Comparison of ENCODE assay signal across 14 cellular contexts in the genomic region with DNA sequence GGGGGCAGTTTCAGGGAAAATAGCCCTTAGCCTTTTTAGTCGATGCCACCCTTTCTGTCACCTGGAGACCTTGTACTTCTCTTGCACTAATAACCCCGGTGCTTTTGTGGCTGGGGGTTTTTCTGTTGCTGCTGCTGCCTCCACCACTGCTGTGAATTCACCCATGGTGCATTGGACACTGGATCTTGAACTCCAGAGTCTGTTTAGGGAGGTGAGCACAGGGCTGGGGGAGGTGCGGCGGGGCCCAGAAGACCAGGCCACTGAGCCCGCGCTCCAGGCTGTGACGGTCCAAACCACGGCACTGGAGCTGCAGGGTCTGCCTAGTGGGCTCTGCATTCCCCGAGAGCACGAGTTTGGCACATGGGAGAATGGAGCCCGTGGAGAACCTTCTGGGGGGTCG.
DNase-seq lines count a peak whose midpoint lies in the region; ATAC-seq, FAIRE-seq and TF ChIP-seq lines count a peak whose summit lies in the region.
"Had no signal": no experiment of that assay in that cellular context is flagged by ENCODE, and none has a peak within 500 bp of the region (broad histone marks: within the 10 kb centered on the region; RNA-seq: fewer than 3 reads in every experiment).

No MANE protein-coding gene starts in this region.

- H3K27me3 ChIP-seq in HepG2 (ENCODE audit: control insufficient read depth in 1 of 2, insufficient read depth in 2 of 2, low read length in 2 of 2) (peaks cover 3 to 6% of the 10 kb centered on the region in 2 experiments; a peak in 2 of 5 replicates), right lobe of liver (no peaks in the 10 kb centered on the region), mucosa of rectum (ENCODE audit: control insufficient read depth in 2 of 2, insufficient read depth in 2 of 2, low read length in 2 of 2) (peaks cover 0 to 4% of the 10 kb centered on the region in 2 donors), upper lobe of left lung (no peaks in the 10 kb centered on the region)
- H3K27me3 ChIP-seq: hepatocyte had no signal

- H3K4me3 Mint-ChIP-seq in activated CD8-positive, alpha-beta T cell treated with anti-CD3 and anti-CD28 coated beads, Interleukin-2, amount 10 ng/mL, durations not matched to agents 7 days and 5 days = peak overlapping the region; percentile 68

- H3K4me1 ChIP-seq in HepG2 (ENCODE audit: insufficient read depth, low read length) (peaks cover 9% of the 10 kb centered on the region), right lobe of liver (peaks cover 0 to 5% (median 0%) of the 10 kb centered on the region in 4 donors), mucosa of rectum (ENCODE audit: control insufficient read depth in 2 of 2, insufficient read depth in 2 of 2, low read length in 2 of 2) (no peaks in the 10 kb centered on the region), upper lobe of left lung (peaks cover 7 to 21% (median 15%) of the 10 kb centered on the region in 4 donors)

- WGBS in HepG2 (ENCODE audit: low lambda C conversion rate) = 36% methylated on average over 7 of the region's 12 CpGs
- 59% methylated on average over 5 of the region's 12 CpGs for WGBS in right lobe of liver (ENCODE audit: insufficient coverage, low coverage, low lambda C conversion rate, missing lambda C conversion rate)
- 83 to 87% methylated on average over 4 to 12 of the region's 12 CpGs for WGBS in upper lobe of left lung, 2 donors

- TF ChIP-seq EP300 in HepG2 (IDR thresholded peaks at IDR 0.05; ENCODE audit: low read depth in 2 of 2, low read length in 2 of 2) (no peak), HepG2 (CRISPR knock-in tag; IDR thresholded peaks at IDR 0.05; ENCODE audit: borderline replicate concordance) (no peak), upper lobe of left lung (IDR thresholded peaks at IDR 0.05) (no peak)

- peaks cover 78% of the 10 kb centered on the region for H3K4me1 Mint-ChIP-seq in activated CD8-positive, alpha-beta T cell treated with anti-CD3 and anti-CD28 coated beads, Interleukin-2, amount 10 ng/mL, durations not matched to agents 7 days and 5 days (ENCODE audit: low read depth)

- CTCF ChIA-PET in HepG2 (lab: Yijun Ruan, JAX; ENCODE audit: low intra/inter-chr PET ratio, low total read pairs) = interaction anchor here (0.7 kb wide), 1 partner anchor 16 kb away, joined by 3 read pairs; no protein-coding TSS in a partner anchor
- CTCF ChIA-PET in activated CD8-positive, alpha-beta T cell treated with anti-CD3 and anti-CD28 coated beads, Interleukin-2, amount 10 ng/mL, durations not matched to agents 7 days and 5 days (lab: Charles Lee) = interaction anchor here (1.0 to 5.3 kb wide), 4 partner anchors 11 to 253 kb away, joined by 3 to 36 read pairs (median 16); no protein-coding TSS in a partner anchor

- no peaks in the 10 kb centered on the region for H4K20me1 ChIP-seq in HepG2 (ENCODE audit: insufficient read depth, low read length)

- in situ Hi-C loops in HepG2 (cut with HindIII; ENCODE audit: extremely low pct_ligation_motif_present, low pct_unique_long_range_greater_than_20kb) = loop anchor here (10.0 to 25.0 kb wide), 3 partner anchors 322 to 1025 kb away; a partner anchor contains a TSS

- peak overlapping the region; percentile 21; the same call in 1 of the 2 replicates for H3K4me2 ChIP-seq in HepG2 (ENCODE audit: low read depth, low read length)
- H3K4me2 ChIP-seq: hepatocyte had no signal

- POLR2A ChIA-PET in HepG2 (lab: Yijun Ruan, JAX) = no interaction called here
- POLR2A ChIA-PET in activated CD8-positive, alpha-beta T cell treated with anti-CD3 and anti-CD28 coated beads, Interleukin-2, amount 10 ng/mL, durations not matched to agents 7 days and 5 days (lab: Charles Lee) = interaction anchor here (0.6 kb wide), 1 partner anchor 355 kb away, joined by 3 read pairs; no protein-coding TSS in a partner anchor

- no peaks in the 10 kb centered on the region for H3K9me3 ChIP-seq in HepG2 (ENCODE audit: low read length)
- no peaks in the 10 kb centered on the region for H3K9me3 ChIP-seq in right lobe of liver
- no peaks in the 10 kb centered on the region for H3K9me3 ChIP-seq in mucosa of rectum (ENCODE audit: control insufficient read depth in 2 of 2, low read length in 2 of 2)
- H3K9me3 ChIP-seq in upper lobe of left lung = no peaks in the 10 kb centered on the region
- H3K9me3 ChIP-seq: mucosa of descending colon had no signal

- no TSS peak for BruUV-seq in HepG2 (replicated peaks; lab: Mats Ljungman, UMichigan)

- no peaks in the 10 kb centered on the region for H3K27me3 Mint-ChIP-seq in activated CD8-positive, alpha-beta T cell treated with anti-CD3 and anti-CD28 coated beads, Interleukin-2, amount 10 ng/mL, durations not matched to agents 7 days and 5 days (ENCODE audit: low read depth)

- H2AFZ ChIP-seq in HepG2 (ENCODE audit: low read length) = no peak overlapping the region
- H2AFZ ChIP-seq: hepatocyte had no signal

- H3K79me2 ChIP-seq in HepG2 (ENCODE audit: insufficient read depth, low read length) = no peaks in the 10 kb centered on the region
- H3K79me2 ChIP-seq: hepatocyte had no signal

- H3K36me3 Mint-ChIP-seq in activated CD8-positive, alpha-beta T cell treated with anti-CD3 and anti-CD28 coated beads, Interleukin-2, amount 10 ng/mL, durations not matched to agents 7 days and 5 days (ENCODE audit: low read depth) = peaks cover 50% of the 10 kb centered on the region

- no peak overlapping the region for H3K4me3 ChIP-seq in HepG2 (replicated peaks in 1 of 3; ENCODE audit: insufficient read depth in 1 of 3, low read depth in 2 of 3, low read length in 3 of 3)
- no peak overlapping the region for H3K4me3 ChIP-seq in right lobe of liver
- H3K4me3 ChIP-seq in mucosa of rectum (ENCODE audit: low read length in 2 of 2) = no peak overlapping the region
- peak overlapping the region in 1 of 4 donors; percentile 33 for H3K4me3 ChIP-seq in upper lobe of left lung
- H3K4me3 ChIP-seq: hepatocyte, mucosa of descending colon had no signal

- H3K27ac Mint-ChIP-seq in activated CD8-positive, alpha-beta T cell treated with anti-CD3 and anti-CD28 coated beads, Interleukin-2, amount 10 ng/mL, durations not matched to agents 7 days and 5 days = peak overlapping the region; percentile 90

- ATAC-seq in HepG2 (peak; percentile 31), right lobe of liver (no peak), upper lobe of left lung (ENCODE audit: low FRiP score in 2 of 2) (no peak), HG02970 (IDR thresholded peaks at IDR 0.05; ENCODE audit: low FRiP score, unreplicated experiment) (no peak)
- no peak for ATAC-seq in activated CD8-positive, alpha-beta T cell treated with anti-CD3 and anti-CD28 coated beads, Interleukin-2, amount 10 ng/mL, durations not matched to agents 7 days and 5 days

- H3K36me3 ChIP-seq in HepG2 (replicated peaks in 1 of 2; ENCODE audit: control insufficient read depth in 1 of 2, insufficient read depth in 2 of 2, low read length in 2 of 2) = no peaks in the 10 kb centered on the region
- H3K36me3 ChIP-seq in right lobe of liver = no peaks in the 10 kb centered on the region
- peaks cover 8 to 28% of the 10 kb centered on the region in 2 donors for H3K36me3 ChIP-seq in mucosa of rectum (ENCODE audit: control insufficient read depth in 2 of 2, insufficient read depth in 2 of 2, low read length in 2 of 2)
- H3K36me3 ChIP-seq in upper lobe of left lung = no peaks in the 10 kb centered on the region

- no peak for FAIRE-seq in HepG2 (lab: Jason Lieb, UNC)

- DNase-seq in HepG2 (ENCODE audit: low spot score) (no peak), right lobe of liver (no peak), upper lobe of left lung (no peak), C1 segment of cervical spinal cord (lab: John Stamatoyannopoulos, UW) (no peak), NCI-H2227 treated with DMSO at 0.1 percent for 48 hours (lab: John Stamatoyannopoulos, UW) (no peak)
- DNase-seq in activated CD8-positive, alpha-beta T cell treated with anti-CD3 and anti-CD28 coated beads, Interleukin-2, amount 10 ng/mL, durations not matched to agents 7 days and 5 days = peak; percentile 43
- DNase-seq: NCI-H1436 treated with DMSO at 0.1 percent for 48 hours; NCI-H345; SHP77 treated with DMSO at 0.1 percent for 48 hours; stimulated activated CD4-positive, alpha-beta T cell treated with anti-CD3 and anti-CD28 coated beads, Interleukin-12 subunit alpha, Interleukin-12 subunit beta, amount 100 ng/mL, for 4 hours had no signal

- TF ChIP-seq CTCF in HepG2 (CRISPR knock-in tag; IDR thresholded peaks at IDR 0.05) = no peak
- TF ChIP-seq CTCF in right lobe of liver (IDR thresholded peaks at IDR 0.05) = no peak
- TF ChIP-seq CTCF in upper lobe of left lung (IDR thresholded peaks at IDR 0.05) = no peak

- intact Hi-C loops in HepG2 (cut with micrococcal nuclease; ENCODE audit: unreplicated experiment) (no loop called here), right lobe of liver (cut with DNase I) (loop anchor here in 1 of 2 donors (10.0 kb wide), 1 partner anchor 252 kb away; no protein-coding TSS in a partner anchor)

- TF ChIP-seq RAD21 in HepG2 (CRISPR knock-in tag; IDR thresholded peaks at IDR 0.05) = no peak

- H3K27ac ChIP-seq in HepG2 (ENCODE audit: extremely low read length, insufficient read depth, low read length) (no peak overlapping the region), right lobe of liver (no peak overlapping the region), mucosa of rectum (ENCODE audit: low read depth in 2 of 2, low read length in 2 of 2) (peak overlapping the region; percentile 16 to 38), upper lobe of left lung (peak overlapping the region in 3 of 4 donors; percentile 53 to 82 (median 53))
- H3K27ac ChIP-seq: hepatocyte had no signal

- H3K9me3 Mint-ChIP-seq in activated CD8-positive, alpha-beta T cell treated with anti-CD3 and anti-CD28 coated beads, Interleukin-2, amount 10 ng/mL, durations not matched to agents 7 days and 5 days (ENCODE audit: insufficient read depth) = no peaks in the 10 kb centered on the region

- no peak overlapping the region for H3K9ac ChIP-seq in HepG2 (ENCODE audit: insufficient read depth, low read depth, low read length)
- no peak overlapping the region for H3K9ac ChIP-seq in mucosa of rectum (ENCODE audit: low read depth in 1 of 2, low read length in 2 of 2)

- TF ChIP-seq POLR2A in HepG2 (IDR thresholded peaks at IDR 0.05; ENCODE audit: insufficient read depth in 1 of 2, low read depth in 2 of 2, low read length in 2 of 2) = no peak
- TF ChIP-seq POLR2A in right lobe of liver (IDR thresholded peaks at IDR 0.05) = no peak
- no peak for TF ChIP-seq POLR2A in upper lobe of left lung (IDR thresholded peaks at IDR 0.05)

TF ChIP-seq in HepG2, 621 proteins besides CTCF, POLR2A, EP300 and RAD21 (continues in another document):
- no peak for TF ChIP-seq SETDB1 (CRISPR knock-in tag; IDR thresholded peaks at IDR 0.05; ENCODE audit: borderline replicate concordance)
- TF ChIP-seq ZKSCAN5 (CRISPR knock-in tag; IDR thresholded peaks at IDR 0.05) = peak; percentile 82; the same call in 1 of the 2 replicates
- peak; percentile 99 for TF ChIP-seq ZNF543 (CRISPR knock-in tag; IDR thresholded peaks at IDR 0.05)
- no peak for TF ChIP-seq CEBPB (IDR thresholded peaks at IDR 0.05; ENCODE audit: borderline replicate concordance, low read depth, low read length)

Comparison
In these comparisons a context has a peak if more than half of its experiments do, and no peak if none do; other contexts are left out.
1. H3K27ac ChIP-seq: peak in mucosa of rectum (2 of 2) and upper lobe of left lung (3 of 4); none in HepG2 (single experiment) and right lobe of liver (0 of 3).